16 cellular contexts compared by ENCODE assay signal in the genomic region with DNA sequence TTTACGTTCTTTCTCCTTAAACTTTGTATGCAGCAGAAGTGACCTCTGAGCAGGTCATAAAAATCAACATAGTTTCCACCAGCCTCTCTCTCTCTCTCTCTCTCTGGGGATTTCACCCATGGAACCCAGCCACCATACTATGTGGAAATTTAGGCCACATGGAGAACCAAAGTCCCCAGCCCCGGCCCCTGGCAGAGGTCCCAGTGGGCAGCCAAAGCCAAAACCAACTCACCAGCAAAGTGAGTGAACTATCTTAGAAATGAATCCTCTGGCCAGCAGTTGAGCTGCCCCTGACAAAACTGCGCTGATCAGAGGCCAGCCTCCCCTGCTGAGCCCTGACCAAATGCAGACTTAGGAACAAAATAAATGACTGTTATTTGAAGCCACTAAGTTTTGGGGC. TPM values are rescaled to one million over a fixed set of nuclear protein-coding genes. Genes with fewer than 3 reads are reported as not detected.
DNase-seq lines count a peak whose midpoint lies in the region; ATAC-seq, FAIRE-seq and TF ChIP-seq lines count a peak whose summit lies in the region.
"Had no signal": no experiment of that assay in that cellular context is flagged by ENCODE, and none has a peak within 500 bp of the region (broad histone marks: within the 10 kb centered on the region; RNA-seq: fewer than 3 reads in every experiment).

No MANE protein-coding gene starts in this region.

- ATAC-seq in GM21723 (IDR thresholded peaks at IDR 0.05; ENCODE audit: unreplicated experiment) (no peak), GM19467 (IDR thresholded peaks at IDR 0.05; ENCODE audit: unreplicated experiment) (no peak)
- ATAC-seq in activated T-cell treated with anti-CD3 and anti-CD28 coated beads, Interleukin-2, amount 50 U/mL, for 72 hours (replicated peaks in 1 of 2): no peak

- intact Hi-C loops in kidney (cut with DNase I): loop anchor here (10.0 kb wide), 1 partner anchor 298 kb away; no protein-coding TSS in a partner anchor

- H3K9me3 Mint-ChIP-seq in activated T-cell treated with anti-CD3 and anti-CD28 coated beads, Interleukin-2, amount 50 U/mL, for 72 hours: no peaks in the 10 kb centered on the region
- H3K9me3 Mint-ChIP-seq: immature natural killer cell had no signal

- no peak overlapping the region for H3K4me3 Mint-ChIP-seq in activated T-cell treated with anti-CD3 and anti-CD28 coated beads, Interleukin-2, amount 50 U/mL, for 72 hours
- H3K4me3 Mint-ChIP-seq: immature natural killer cell had no signal

- peaks cover 15 to 17% of the 10 kb centered on the region in 2 donors for H3K4me1 ChIP-seq in kidney (ENCODE audit: control insufficient read depth in 1 of 2, insufficient read depth in 1 of 2, low read depth in 1 of 2, low read length in 2 of 2)

- no peaks in the 10 kb centered on the region for H3K36me3 ChIP-seq in kidney (ENCODE audit: control insufficient read depth in 1 of 2, insufficient read depth in 2 of 2, low read length in 2 of 2)
- H3K36me3 ChIP-seq: ovary had no signal

- H3K9me3 ChIP-seq in kidney (ENCODE audit: control insufficient read depth in 1 of 2, low read length in 2 of 2): no peaks in the 10 kb centered on the region
- H3K9me3 ChIP-seq: ovary had no signal

- H3K4me1 Mint-ChIP-seq in activated T-cell treated with anti-CD3 and anti-CD28 coated beads, Interleukin-2, amount 50 U/mL, for 72 hours (ENCODE audit: low read depth): peaks cover 49% of the 10 kb centered on the region

- no peak for TF ChIP-seq CTCF in kidney (IDR thresholded peaks at IDR 0.05; ENCODE audit: borderline replicate concordance, extremely low read depth, insufficient read depth)

- peaks cover 5 to 10% of the 10 kb centered on the region in 2 donors for H3K36me3 Mint-ChIP-seq in activated T-cell treated with anti-CD3 and anti-CD28 coated beads, Interleukin-2, amount 50 U/mL, for 72 hours (ENCODE audit: insufficient read depth in 2 of 2)

- no peak overlapping the region for H3K9ac ChIP-seq in kidney (ENCODE audit: low read length in 2 of 2)

- H3K27me3 Mint-ChIP-seq in activated T-cell treated with anti-CD3 and anti-CD28 coated beads, Interleukin-2, amount 50 U/mL, for 72 hours (ENCODE audit: low read depth): peaks cover 6% of the 10 kb centered on the region

- no peak for FAIRE-seq in kidney (lab: Jason Lieb, UNC)
- FAIRE-seq: bronchial epithelial cell had no signal

- DNase-seq in MV-4-11 (lab: John Stamatoyannopoulos, UW) (peak; percentile 9), dermis microvascular lymphatic vessel endothelial cell (ENCODE audit: low read depth in 2 of 2) (peak; percentile 18 to 74), kidney (peak; percentile 95), stromal cell of bone marrow (ENCODE audit: low read depth) (peak; percentile 87), OCI-M1 (lab: John Stamatoyannopoulos, UW) (no peak)
- DNase-seq in activated T-cell treated with anti-CD3 and anti-CD28 coated beads, Interleukin-2, amount 50 U/mL, for 72 hours: no peak
- DNase-seq: activated naive CD4-positive, alpha-beta T cell treated with Interleukin-2 at 50 U/mL for 16 hours; GOT3; immature natural killer cell; NCI-H345; SHP77 treated with DMSO at 0.1 percent for 48 hours; T-helper 2 cell had no signal

- H3K27ac Mint-ChIP-seq in activated T-cell treated with anti-CD3 and anti-CD28 coated beads, Interleukin-2, amount 50 U/mL, for 72 hours: no peak overlapping the region

- H3K4me3 ChIP-seq in kidney (ENCODE audit: low read length in 2 of 2): no peak overlapping the region
- H3K4me3 ChIP-seq: ovary had no signal

- H3K27ac ChIP-seq in kidney (ENCODE audit: low read depth in 2 of 2, low read length in 2 of 2): no peak overlapping the region
- H3K27ac ChIP-seq: ovary had no signal

RNA-seq across cellular contexts. Expression of a gene that starts 9.2 kb away (rescaled TPM):
- total RNA-seq in dermis microvascular lymphatic vessel endothelial cell (298 and 528 TPM in 2 replicates), kidney (91.8 TPM)
- 35.3 TPM for polyA plus RNA-seq in kidney (ENCODE audit: insufficient read depth, low read depth, low replicate concordance)
- total RNA-seq in activated T-cell treated with anti-CD3 and anti-CD28 coated beads, Interleukin-2, amount 50 U/mL, for 72 hours: 100 to 1,000 TPM; 115 to 182 TPM

Comparison
In these comparisons a context has a peak if more than half of its experiments do, and no peak if none do; other contexts are left out.
1. DNase-seq: peak in MV-4-11 (single experiment), dermis microvascular lymphatic vessel endothelial cell (2 of 2), kidney (single experiment) and stromal cell of bone marrow (single experiment); none in OCI-M1 (single experiment) and activated T-cell treated with anti-CD3 and anti-CD28 coated beads, Interleukin-2, amount 50 U/mL, for 72 hours (0 of 2).